Comparison of ENCODE assay signal across 2 cellular contexts in genomic region chr12:26152507-26153102, GRCh38.
TF ChIP-seq lines count a peak whose summit lies in the region.

No MANE protein-coding gene starts in this region.

TF ChIP-seq in A549, 52 proteins besides CTCF, POLR2A, EP300 and RAD21:
- no peak for TF ChIP-seq JUNB (IDR thresholded peaks at IDR 0.05)
- no peak for TF ChIP-seq EHMT2 (IDR thresholded peaks at IDR 0.05; ENCODE audit: low read depth)
- TF ChIP-seq, protein P1, sequence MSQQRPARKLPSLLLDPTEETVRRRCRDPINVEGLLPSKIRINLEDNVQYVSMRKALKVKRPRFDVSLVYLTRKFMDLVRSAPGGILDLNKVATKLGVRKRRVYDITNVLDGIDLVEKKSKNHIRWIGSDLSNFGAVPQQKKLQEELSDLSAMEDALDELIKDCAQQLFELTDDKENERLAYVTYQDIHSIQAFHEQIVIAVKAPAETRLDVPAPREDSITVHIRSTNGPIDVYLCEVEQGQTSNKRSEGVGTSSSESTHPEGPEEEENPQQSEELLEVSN (IDR thresholded peaks at IDR 0.05; ENCODE audit: borderline replicate concordance, low read depth): no peak
- TF ChIP-seq, protein P2, sequence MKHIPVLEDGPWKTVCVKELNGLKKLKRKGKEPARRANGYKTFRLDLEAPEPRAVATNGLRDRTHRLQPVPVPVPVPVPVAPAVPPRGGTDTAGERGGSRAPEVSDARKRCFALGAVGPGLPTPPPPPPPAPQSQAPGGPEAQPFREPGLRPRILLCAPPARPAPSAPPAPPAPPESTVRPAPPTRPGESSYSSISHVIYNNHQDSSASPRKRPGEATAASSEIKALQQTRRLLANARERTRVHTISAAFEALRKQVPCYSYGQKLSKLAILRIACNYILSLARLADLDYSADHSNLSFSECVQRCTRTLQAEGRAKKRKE (CRISPR knock-in tag; IDR thresholded peaks at IDR 0.05; ENCODE audit: low read depth): no peak
- TF ChIP-seq CBX2 (IDR thresholded peaks at IDR 0.05; ENCODE audit: borderline replicate concordance, low read depth): no peak
- TF ChIP-seq RCOR1 (IDR thresholded peaks at IDR 0.05; ENCODE audit: low read depth, low read length): no peak

TF ChIP-seq in IMR-90, 13 proteins besides CTCF, POLR2A, EP300 and RAD21:
- TF ChIP-seq, protein P3, sequence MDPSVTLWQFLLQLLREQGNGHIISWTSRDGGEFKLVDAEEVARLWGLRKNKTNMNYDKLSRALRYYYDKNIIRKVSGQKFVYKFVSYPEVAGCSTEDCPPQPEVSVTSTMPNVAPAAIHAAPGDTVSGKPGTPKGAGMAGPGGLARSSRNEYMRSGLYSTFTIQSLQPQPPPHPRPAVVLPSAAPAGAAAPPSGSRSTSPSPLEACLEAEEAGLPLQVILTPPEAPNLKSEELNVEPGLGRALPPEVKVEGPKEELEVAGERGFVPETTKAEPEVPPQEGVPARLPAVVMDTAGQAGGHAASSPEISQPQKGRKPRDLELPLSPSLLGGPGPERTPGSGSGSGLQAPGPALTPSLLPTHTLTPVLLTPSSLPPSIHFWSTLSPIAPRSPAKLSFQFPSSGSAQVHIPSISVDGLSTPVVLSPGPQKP (IDR thresholded peaks at IDR 0.05; ENCODE audit: borderline replicate concordance, low read depth, low read length): no peak
- TF ChIP-seq FOS (IDR thresholded peaks at IDR 0.05; ENCODE audit: low read depth, low read length) (no peak), RCOR1 (IDR thresholded peaks at IDR 0.05; ENCODE audit: insufficient replicate concordance, low read length) (no peak), RFX5 (IDR thresholded peaks at IDR 0.05; ENCODE audit: low read depth, low read length) (no peak), MAFK (IDR thresholded peaks at IDR 0.05; ENCODE audit: low read depth, low read length) (no peak), MXI1 (IDR thresholded peaks at IDR 0.05; ENCODE audit: borderline replicate concordance, low read depth, low read length) (no peak), BHLHE40 (IDR thresholded peaks at IDR 0.05; ENCODE audit: low read depth, low read length) (no peak), NFE2L2 (IDR thresholded peaks at IDR 0.05; ENCODE audit: low read depth, low read length) (no peak), CEBPB (IDR thresholded peaks at IDR 0.05; ENCODE audit: low read depth, low read length) (no peak), SMC3 (IDR thresholded peaks at IDR 0.05; ENCODE audit: low read depth, low read length) (no peak), MAZ (IDR thresholded peaks at IDR 0.05; ENCODE audit: borderline replicate concordance, low read depth, low read length) (no peak), CHD1 (IDR thresholded peaks at IDR 0.05; ENCODE audit: low read depth, low read length) (no peak)
